1 cellular context compared by ENCODE assay signal in the genomic region with DNA sequence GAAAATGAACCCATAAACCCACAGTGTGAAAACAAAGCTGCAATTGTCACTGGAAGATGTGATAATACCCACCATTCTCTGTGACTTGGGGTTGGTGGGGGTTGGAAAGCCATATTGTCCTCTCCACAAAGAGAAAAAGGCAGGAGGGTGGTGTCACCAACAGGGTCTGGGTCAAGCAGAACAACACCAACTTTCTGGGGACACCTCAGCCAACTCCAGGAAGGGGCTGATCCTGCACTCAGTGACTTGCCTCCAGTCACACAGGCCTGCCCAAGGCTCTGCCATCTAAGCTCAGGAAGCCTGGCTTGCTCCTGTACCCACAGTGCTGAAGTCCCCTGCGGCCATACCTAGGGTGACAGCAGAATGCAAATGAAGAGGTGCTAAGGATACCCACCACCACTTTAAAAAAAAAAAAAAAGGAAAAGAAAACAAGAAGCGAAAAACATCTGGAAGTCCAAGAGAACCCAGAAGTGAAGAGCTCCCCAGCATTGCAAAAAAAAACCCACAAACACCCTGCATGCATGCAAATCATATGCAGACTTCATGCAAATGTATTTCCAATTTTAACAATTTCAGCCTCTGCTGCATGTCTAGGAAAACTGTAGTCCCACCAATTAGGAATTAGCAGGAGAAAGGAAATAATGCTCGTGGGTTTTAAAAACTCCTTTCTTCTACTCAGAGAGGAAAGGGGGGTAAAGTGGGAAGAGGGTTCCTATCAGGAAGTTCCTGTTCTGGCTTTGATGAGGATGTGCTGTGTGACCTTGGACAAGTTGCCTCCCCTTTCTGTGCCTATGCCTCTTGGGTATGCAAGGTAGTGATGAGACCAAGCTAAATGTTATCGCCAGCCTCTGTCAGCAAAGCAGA.
TF ChIP-seq lines count a peak whose summit lies in the region.

No MANE protein-coding gene starts in this region.

TF ChIP-seq in GM23338, 12 proteins besides CTCF, POLR2A, EP300 and RAD21 (continued from another document):
- no peak for TF ChIP-seq REST (IDR thresholded peaks at IDR 0.05; ENCODE audit: unreplicated experiment)
- TF ChIP-seq CREB1 (CRISPR knock-in tag; IDR thresholded peaks at IDR 0.05; ENCODE audit: low read depth) = no peak
TF ChIP-seq in GM23338: peak in this region for 0.
